8 cellular contexts compared by ENCODE assay signal in genomic region chr2:241635756-241636155, GRCh38. TPM values are rescaled to one million over a fixed set of nuclear protein-coding genes. Genes with fewer than 3 reads are reported as not detected.
DNase-seq lines count a peak whose midpoint lies in the region; ATAC-seq and TF ChIP-seq lines count a peak whose summit lies in the region.

No MANE protein-coding gene starts in this region.

- H3K4me1 ChIP-seq in iPS DF 6.9 (ENCODE audit: control insufficient read depth, insufficient read depth, low read length) = 0 out of 2 replicates have a peak, but pooled peaks cover 1% of the 10 kb centered on the region
- H3K4me1 ChIP-seq in stomach = peaks cover 30 to 53% (median 45%) of the 10 kb centered on the region in 4 donors

- WGBS in iPS DF 6.9 (ENCODE audit: insufficient coverage, insufficient read length) = no CpG with 5 or more reads among the region's 6 CpGs
- 11 to 23% (median 14%) methylated on average over 6 of the region's 6 CpGs for WGBS in stomach, 5 donors

- DNase-seq in NCI-H82 (lab: John Stamatoyannopoulos, UW) (peak; percentile 29), NCI-H82 treated with DMSO at 0.1 percent for 48 hours (lab: John Stamatoyannopoulos, UW; ENCODE audit: unreplicated experiment) (no peak), activated B cell treated with CpG ODN at 0.5 μM for 24 hours (no peak), iPS DF 6.9 (ENCODE audit: low read depth, low spot score) (no peak), stomach (no peak), NCI-H524 treated with DMSO at 0.1 percent for 48 hours (lab: John Stamatoyannopoulos, UW) (no peak), SK-N-DZ (ENCODE audit: low spot score) (no peak), islet precursor cell (no peak)

- TF ChIP-seq EP300 in stomach (IDR thresholded peaks at IDR 0.05) = no peak

- H3K36me3 Mint-ChIP-seq in activated B cell treated with CpG ODN at 0.5 μM for 24 hours (ENCODE audit: low read depth) = peaks cover 28% of the 10 kb centered on the region

- peak overlapping the region; percentile 80 for H3K4me3 Mint-ChIP-seq in activated B cell treated with CpG ODN at 0.5 μM for 24 hours

- ATAC-seq in activated B cell treated with CpG ODN at 0.5 μM for 24 hours (ENCODE audit: low read depth) = no peak

- TF ChIP-seq POLR2A in stomach (IDR thresholded peaks at IDR 0.05) = no peak

- intact Hi-C loops in activated B cell treated with CpG ODN at 0.5 μM for 24 hours (cut with micrococcal nuclease) = no loop called here
- intact Hi-C loops in stomach (cut with DNase I; ENCODE audit: low total_unique reads) = no loop called here

- no peaks in the 10 kb centered on the region for H3K27me3 ChIP-seq in iPS DF 6.9 (ENCODE audit: control insufficient read depth, insufficient read depth, low read length)
- H3K27me3 ChIP-seq in stomach = no peaks in the 10 kb centered on the region

- peaks cover 33% of the 10 kb centered on the region for H3K4me1 Mint-ChIP-seq in activated B cell treated with CpG ODN at 0.5 μM for 24 hours

- no peaks in the 10 kb centered on the region for H3K27me3 Mint-ChIP-seq in activated B cell treated with CpG ODN at 0.5 μM for 24 hours

- H3K27ac ChIP-seq in iPS DF 6.9 (ENCODE audit: low read length) (no peak overlapping the region), stomach (peak overlapping the region in 4 of 5 donors; percentile 94 to 100 (median 100))

- H3K9me3 Mint-ChIP-seq in activated B cell treated with CpG ODN at 0.5 μM for 24 hours = no peaks in the 10 kb centered on the region

- CTCF ChIA-PET in activated B cell treated with CpG ODN at 0.5 μM for 24 hours (lab: Charles Lee) = no interaction called here

- H3K9me3 ChIP-seq in iPS DF 6.9 (ENCODE audit: control insufficient read depth, insufficient read depth, low read length) (no peaks in the 10 kb centered on the region), stomach (no peaks in the 10 kb centered on the region)

- H3K36me3 ChIP-seq in iPS DF 6.9 (ENCODE audit: control insufficient read depth, insufficient read depth, low read length) = peaks cover 13% of the 10 kb centered on the region
- H3K36me3 ChIP-seq in stomach = peaks cover 8 to 42% (median 33%) of the 10 kb centered on the region in 4 donors

- H3K27ac Mint-ChIP-seq in activated B cell treated with CpG ODN at 0.5 μM for 24 hours = peak overlapping the region; percentile 63

- POLR2A ChIA-PET in activated B cell treated with CpG ODN at 0.5 μM for 24 hours (lab: Charles Lee) = interaction anchor here (0.6 to 0.7 kb wide), 4 partner anchors 77 to 262 kb away, joined by 3 to 5 read pairs (median 4); no protein-coding TSS in a partner anchor

- peak overlapping the region; percentile 98; the same call in 1 of the 2 replicates for H3K4me3 ChIP-seq in iPS DF 6.9 (ENCODE audit: low read length)
- H3K4me3 ChIP-seq in stomach = peak overlapping the region; percentile 88 to 100 (median 98)

- no peak for TF ChIP-seq CTCF in activated B cell treated with CpG ODN at 0.5 μM for 24 hours (IDR thresholded peaks at IDR 0.05)
- TF ChIP-seq CTCF in stomach (IDR thresholded peaks at IDR 0.05) = no peak

RNA-seq across cellular contexts. Expression of gene THAP4, which starts 1.2 kb away (rescaled TPM):
- 23.7 and 26.7 TPM in 2 replicates for total RNA-seq in activated B cell treated with CpG ODN at 0.5 μM for 24 hours
- total RNA-seq in stomach = 100 to 1,000 TPM in 1 of 5 donors, 10 to 100 TPM in 4; 16.0 to 172 (median 33.0) TPM
- polyA plus RNA-seq in stomach = 10 to 100 TPM; 53.8 to 64.1 (median 58.9) TPM
- polyA plus RNA-seq in SK-N-DZ (2014; cell fraction: cytosol; rRNA removed) = 65.1 and 66.6 TPM in 2 replicates
- polyA plus RNA-seq in SK-N-DZ (2014; cell fraction: nucleus; rRNA removed) = 28.6 and 35.8 TPM in 2 replicates

RNA-seq across cellular contexts. Expression of gene ATG4B, which starts 1.7 kb away (rescaled TPM):
- total RNA-seq in activated B cell treated with CpG ODN at 0.5 μM for 24 hours (92.6 and 101 TPM in 2 replicates), stomach (100 to 1,000 TPM in 2 of 5 donors, 10 to 100 TPM in 3; 45.5 to 162 (median 98.5) TPM)
- 10 to 100 TPM; 31.5 to 42.5 (median 36.7) TPM for polyA plus RNA-seq in stomach
- polyA plus RNA-seq in SK-N-DZ (2014; cell fraction: cytosol; rRNA removed) = 137 and 140 TPM in 2 replicates
- 174 and 224 TPM in 2 replicates for polyA plus RNA-seq in SK-N-DZ (2014; cell fraction: nucleus; rRNA removed)

RNA-seq across cellular contexts. Expression of gene DTYMK, which starts 50.9 kb away (rescaled TPM):
- total RNA-seq in activated B cell treated with CpG ODN at 0.5 μM for 24 hours (29.2 and 34.7 TPM in 2 replicates), stomach (10 to 100 TPM in 3 of 5 donors, 1 to 10 TPM in 2; 3.5 to 50.0 (median 14.1) TPM)
- 10 to 100 TPM; 16.5 to 29.9 (median 26.9) TPM for polyA plus RNA-seq in stomach
- 131 and 155 TPM in 2 replicates for polyA plus RNA-seq in SK-N-DZ (2014; cell fraction: cytosol; rRNA removed)
- 110 and 133 TPM in 2 replicates for polyA plus RNA-seq in SK-N-DZ (2014; cell fraction: nucleus; rRNA removed)
